In the genomic region with DNA sequence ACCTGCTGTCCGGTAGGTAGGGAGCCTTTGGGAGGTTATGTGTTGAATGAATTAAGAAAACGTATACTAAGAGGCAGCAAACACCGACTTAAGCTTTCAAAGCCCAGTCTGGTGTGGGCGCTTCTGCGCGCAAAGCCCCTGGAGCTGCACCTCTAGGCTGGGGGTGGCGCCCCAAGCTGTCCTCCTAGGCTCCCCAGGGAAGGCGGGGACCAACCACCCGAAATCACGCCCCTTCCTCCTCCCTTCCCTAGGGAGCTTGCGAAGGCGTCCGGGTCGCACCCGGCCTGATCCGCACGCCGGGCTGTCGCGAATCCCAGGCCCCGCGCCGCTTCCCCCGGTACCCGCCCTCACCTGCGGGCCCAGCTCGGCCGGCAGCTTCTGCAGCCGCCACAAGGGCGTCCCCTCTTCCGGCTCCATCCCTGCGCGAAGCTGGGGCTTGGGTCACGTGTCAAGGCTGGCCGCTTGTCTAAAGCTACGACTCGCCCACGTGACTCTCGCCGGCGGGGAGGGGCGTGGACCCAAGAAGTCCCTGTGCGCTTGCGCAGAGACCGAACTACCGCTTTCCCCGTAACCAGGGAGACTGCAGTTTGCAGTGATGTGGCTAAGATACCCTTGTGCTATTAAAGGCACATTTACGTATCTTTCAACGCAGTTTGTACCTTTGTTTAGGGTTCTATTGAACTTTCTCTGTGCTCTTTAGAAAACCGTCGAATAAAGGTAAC, we compare ENCODE assay signal across 8 cellular contexts. TPM values are rescaled to one million over a fixed set of nuclear protein-coding genes. Genes with fewer than 3 reads are reported as not detected.
A peak's percentile ranks its signal among the peaks of the same experiment; 100 is the strongest.
DNase-seq lines count a peak whose midpoint lies in the region; ATAC-seq and TF ChIP-seq lines count a peak whose summit lies in the region.

TSS of gene COMMD8 (minus strand) at position 468 of the 722 bp plus-strand sequence. CDS start at position 417, 51 bp downstream.

- H3K36me3 Mint-ChIP-seq in activated B cell treated with CpG ODN at 0.5 μM for 24 hours (ENCODE audit: low read depth) = peaks cover 13% of the 10 kb centered on the region
- H3K36me3 Mint-ChIP-seq in immature natural killer cell = peaks cover 0 to 13% (median 3%) of the 10 kb centered on the region in 3 donors

- H3K4me1 Mint-ChIP-seq in activated B cell treated with CpG ODN at 0.5 μM for 24 hours = peaks cover 57% of the 10 kb centered on the region
- peaks cover 30 to 41% of the 10 kb centered on the region in 2 donors for H3K4me1 Mint-ChIP-seq in immature natural killer cell

- H3K9me3 Mint-ChIP-seq in activated B cell treated with CpG ODN at 0.5 μM for 24 hours = peaks cover 4% of the 10 kb centered on the region
- no peaks in the 10 kb centered on the region for H3K9me3 Mint-ChIP-seq in immature natural killer cell

- POLR2A ChIA-PET in activated B cell treated with CpG ODN at 0.5 μM for 24 hours (lab: Charles Lee) = interaction anchor here (0.6 to 4.7 kb wide), 17 partner anchors 18 to 1443 kb away, joined by 3 to 71 read pairs (median 4); partner anchors contain the start of genes ATP10D, OCIAD2 and SLAIN2

- peak within 1 kb of the TSS; percentile 84 for H3K4me3 ChIP-seq in AG10803 (ENCODE audit: low read length)

- CTCF ChIA-PET in activated B cell treated with CpG ODN at 0.5 μM for 24 hours (lab: Charles Lee) = interaction anchor here (0.6 to 2.2 kb wide), 15 partner anchors 17 to 471 kb away, joined by 3 to 32 read pairs (median 4); partner anchors contain the start of gene ATP10D

- H3K27me3 Mint-ChIP-seq in activated B cell treated with CpG ODN at 0.5 μM for 24 hours (no peaks in the 10 kb centered on the region), immature natural killer cell (ENCODE audit: low read depth in 3 of 3) (peaks cover 0 to 5% (median 0%) of the 10 kb centered on the region in 3 donors)

- TF ChIP-seq CTCF in AG10803 (conservative IDR thresholded peaks at IDR 0.05; ENCODE audit: low read length) = no peak
- no peak for TF ChIP-seq CTCF in activated B cell treated with CpG ODN at 0.5 μM for 24 hours (IDR thresholded peaks at IDR 0.05)

- DNase-seq in AG10803 (ENCODE audit: low read depth) (peak; percentile 92), NCI-H345 (lab: John Stamatoyannopoulos, UW) (peak; percentile 93), activated B cell treated with CpG ODN at 0.5 μM for 24 hours (peak; percentile 94), immature natural killer cell (peak; percentile 95 to 97 (median 96)), smooth muscle cell of the brain vasculature (ENCODE audit: low read depth, low spot score) (peak; percentile 87)
- peak; percentile 97 for DNase-seq in central memory CD4-positive, alpha-beta T cell

- peak; percentile 95 for ATAC-seq in GM19023 (IDR thresholded peaks at IDR 0.05; ENCODE audit: unreplicated experiment)
- peak; percentile 94 for ATAC-seq in HG03280 (IDR thresholded peaks at IDR 0.05; ENCODE audit: unreplicated experiment)
- peak; percentile 79 for ATAC-seq in activated B cell treated with CpG ODN at 0.5 μM for 24 hours (ENCODE audit: low read depth)

- intact Hi-C loops in activated B cell treated with CpG ODN at 0.5 μM for 24 hours (cut with micrococcal nuclease) = loop anchor here (1.0 to 5.0 kb wide), 10 partner anchors 22 to 1367 kb away; partner anchors contain the start of genes ATP10D, CNGA1, CORIN and FRYL

- peak within 1 kb of the TSS; percentile 92 for H3K27ac Mint-ChIP-seq in activated B cell treated with CpG ODN at 0.5 μM for 24 hours
- peak within 1 kb of the TSS; percentile 88 to 94 (median 92) for H3K27ac Mint-ChIP-seq in immature natural killer cell

- peak within 1 kb of the TSS; percentile 90 for H3K4me3 Mint-ChIP-seq in activated B cell treated with CpG ODN at 0.5 μM for 24 hours
- H3K4me3 Mint-ChIP-seq in immature natural killer cell = peak within 1 kb of the TSS; percentile 88 to 91 (median 89)

RNA-seq across cellular contexts. Expression of gene COMMD8, which starts in this region (rescaled TPM):
- total RNA-seq in activated B cell treated with CpG ODN at 0.5 μM for 24 hours = 23.6 and 23.9 TPM in 2 replicates
- polyA plus RNA-seq in immature natural killer cell = 100 to 1,000 TPM in 1 of 3 donors, 10 to 100 TPM in 2; 53.8 to 106 (median 63.8) TPM

Comparison
In these comparisons a context has a peak if more than half of its experiments do, and no peak if none do; other contexts are left out.
1. Peak in every context shown above with its lines: DNase-seq, ATAC-seq and H3K4me3 ChIP-seq.